ENCODE assay signal across 23 cellular contexts in the genomic region with DNA sequence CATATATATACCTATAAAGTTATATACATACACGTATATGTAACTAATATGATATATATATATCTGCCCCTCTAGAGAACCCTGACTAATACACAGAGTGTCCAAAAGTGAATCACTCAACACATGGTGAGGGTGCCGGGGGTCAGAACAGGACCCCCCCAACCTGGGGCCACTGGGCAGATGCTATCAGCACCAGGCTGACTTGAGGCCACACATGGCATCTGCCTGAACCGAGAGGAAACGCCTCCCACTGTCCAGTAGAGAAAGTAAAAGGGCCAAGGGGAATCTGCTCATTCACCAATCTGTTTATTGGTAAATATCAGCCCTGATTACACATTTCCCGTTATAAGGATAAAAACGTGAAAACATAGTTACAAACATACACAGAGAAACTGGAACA.
DNase-seq lines count a peak whose midpoint lies in the region; ATAC-seq and TF ChIP-seq lines count a peak whose summit lies in the region.
"Had no signal": no experiment of that assay in that cellular context is flagged by ENCODE, and none has a peak within 500 bp of the region (broad histone marks: within the 10 kb centered on the region; RNA-seq: fewer than 3 reads in every experiment).

No MANE protein-coding gene starts in this region.

- no peak for TF ChIP-seq POLR2A in sigmoid colon (IDR thresholded peaks at IDR 0.05)

- H3K27me3 ChIP-seq in heart right ventricle (peaks cover 0 to 18% (median 7%) of the 10 kb centered on the region in 7 donors), left lung (peaks cover 0 to 9% of the 10 kb centered on the region in 2 donors), sigmoid colon (no peaks in the 10 kb centered on the region)
- H3K27me3 ChIP-seq: BE2C; BLaER1 treated with 17β-estradiol and CSF1 and Interleukin-3, amounts not matched to agents 10 nM and 100 nM had no signal

- no peaks in the 10 kb centered on the region for H3K4me1 ChIP-seq in heart right ventricle
- H3K4me1 ChIP-seq in left lung, result no peaks in the 10 kb centered on the region
- H3K4me1 ChIP-seq in sigmoid colon, result no peaks in the 10 kb centered on the region
- H3K4me1 ChIP-seq: A549, HAP-1 had no signal

- H3K27ac ChIP-seq in heart right ventricle (no peak overlapping the region), left lung (no peak overlapping the region), sigmoid colon (no peak overlapping the region)
- H3K27ac ChIP-seq: A549; BLaER1 treated with 17β-estradiol and CSF1 and Interleukin-3, amounts not matched to agents 10 nM and 100 nM had no signal

- H3K4me3 ChIP-seq in heart right ventricle, result no peak overlapping the region
- no peak overlapping the region for H3K4me3 ChIP-seq in left lung
- no peak overlapping the region for H3K4me3 ChIP-seq in sigmoid colon
- H3K4me3 ChIP-seq: A549; BLaER1 treated with 17β-estradiol and CSF1 and Interleukin-3, amounts not matched to agents 10 nM and 100 nM; GM12878; HAP-1 had no signal

- no peak for TF ChIP-seq EP300 in sigmoid colon (IDR thresholded peaks at IDR 0.05)

- H3K36me3 ChIP-seq in heart right ventricle, result no peaks in the 10 kb centered on the region
- no peaks in the 10 kb centered on the region for H3K36me3 ChIP-seq in left lung
- H3K36me3 ChIP-seq in sigmoid colon, result no peaks in the 10 kb centered on the region
- H3K36me3 ChIP-seq: BE2C; BLaER1 treated with 17β-estradiol and CSF1 and Interleukin-3, amounts not matched to agents 10 nM and 100 nM; HAP-1 had no signal

- no peak for TF ChIP-seq CTCF in heart right ventricle (IDR thresholded peaks at IDR 0.05)
- TF ChIP-seq CTCF in left lung (IDR thresholded peaks at IDR 0.05), result no peak
- TF ChIP-seq CTCF in sigmoid colon (IDR thresholded peaks at IDR 0.05), result no peak

- intact Hi-C loops in cardiac septum (cut with DNase I), result no loop called here
- intact Hi-C loops in heart right ventricle (cut with DNase I), result no loop called here
- intact Hi-C loops in left lung (cut with DNase I), result no loop called here
- intact Hi-C loops in sigmoid colon (cut with DNase I), result no loop called here

- WGBS in heart right ventricle, 2 donors, result 80 to 85% methylated on average over 6 of the region's 6 CpGs
- 87 to 89% methylated on average over 6 of the region's 6 CpGs for WGBS in sigmoid colon, 2 donors

- ATAC-seq in heart right ventricle (no peak), left lung (no peak), GM19463 (IDR thresholded peaks at IDR 0.05; ENCODE audit: unreplicated experiment) (no peak)
- ATAC-seq: A549, GM12878 had no signal

- H3K9me3 ChIP-seq in heart right ventricle (no peaks in the 10 kb centered on the region), left lung (no peaks in the 10 kb centered on the region), sigmoid colon (no peaks in the 10 kb centered on the region)
- H3K9me3 ChIP-seq: A549, BE2C, HAP-1 had no signal

- DNase-seq in cardiac septum (ENCODE audit: low spot score) (peak; percentile 44), heart right ventricle (no peak), left lung (peak; percentile 4 to 33), sigmoid colon (peak; percentile 40), NCI-H82 (lab: John Stamatoyannopoulos, UW) (no peak), NCI-H748 treated with DMSO at 0.1 percent for 48 hours (lab: John Stamatoyannopoulos, UW) (no peak)
- DNase-seq: 8988T; ACHN; AML-193; BE2C; CD4-positive, alpha-beta T cell; CD8-positive, alpha-beta memory T cell; DMS 273 treated with DMSO at 0.1 percent for 48 hours; DMS79; EL; GDM1; GOT3; HFFc6 had no signal

Comparison
In these comparisons a context has a peak if more than half of its experiments do, and no peak if none do; other contexts are left out.
1. DNase-seq: peak in cardiac septum (single experiment), left lung (2 of 2) and sigmoid colon (single experiment); none in heart right ventricle (0 of 2), NCI-H82 (single experiment) and NCI-H748 treated with DMSO at 0.1 percent for 48 hours (single experiment).